In the genomic region with DNA sequence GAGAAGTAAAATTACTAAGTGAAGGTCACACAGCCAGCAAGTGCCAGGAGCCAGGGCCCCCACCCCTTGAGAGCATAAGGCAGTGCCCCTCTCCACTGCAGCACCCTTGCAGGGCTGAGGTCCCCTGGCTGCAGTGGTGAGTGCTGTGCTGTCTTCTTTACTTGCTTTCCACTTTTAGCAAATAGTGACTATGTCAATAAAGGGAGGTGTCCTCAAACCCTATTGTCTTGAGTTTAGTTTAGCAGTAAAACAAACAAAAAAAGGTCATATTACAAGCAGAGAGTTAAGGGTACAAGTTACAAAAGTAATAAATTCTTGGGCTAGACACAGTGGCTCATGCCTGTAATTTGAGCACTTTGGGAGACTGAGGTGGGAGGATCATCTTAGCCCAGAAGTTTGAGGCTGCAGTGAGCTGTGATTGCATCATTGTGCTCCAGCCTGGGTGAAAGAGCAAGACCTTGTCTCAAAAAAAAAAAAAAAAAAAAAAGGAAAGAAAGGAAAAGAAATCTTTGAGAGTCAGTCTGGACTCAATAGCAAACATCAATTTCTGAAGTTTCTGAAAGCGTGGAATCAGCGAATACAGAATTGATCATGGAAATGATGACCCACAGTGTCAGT, we compare ENCODE assay signal across 1 cellular context.
TF ChIP-seq lines count a peak whose summit lies in the region.

No MANE protein-coding gene starts in this region.

TF ChIP-seq in HepG2, 621 proteins besides CTCF, POLR2A, EP300 and RAD21 (continued from another document and continues in another):
- TF ChIP-seq, protein P1, sequence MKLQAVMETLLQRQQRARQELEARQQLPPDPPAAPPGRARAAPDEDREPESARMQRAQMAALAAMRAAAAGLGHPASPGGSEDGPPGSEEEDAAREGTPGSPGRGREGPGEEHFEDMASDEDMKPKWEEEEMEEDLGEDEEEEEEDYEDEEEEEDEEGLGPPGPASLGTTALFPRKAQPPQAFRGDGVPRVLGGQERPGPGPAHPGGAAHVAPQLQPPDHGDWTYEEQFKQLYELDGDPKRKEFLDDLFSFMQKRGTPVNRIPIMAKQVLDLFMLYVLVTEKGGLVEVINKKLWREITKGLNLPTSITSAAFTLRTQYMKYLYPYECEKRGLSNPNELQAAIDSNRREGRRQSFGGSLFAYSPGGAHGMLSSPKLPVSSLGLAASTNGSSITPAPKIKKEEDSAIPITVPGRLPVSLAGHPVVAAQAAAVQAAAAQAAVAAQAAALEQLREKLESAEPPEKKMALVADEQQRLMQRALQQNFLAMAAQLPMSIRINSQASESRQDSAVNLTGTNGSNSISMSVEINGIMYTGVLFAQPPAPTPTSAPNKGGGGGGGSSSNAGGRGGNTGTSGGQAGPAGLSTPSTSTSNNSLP (IDR thresholded peaks at IDR 0.05; ENCODE audit: low read depth, low read length): no peak
- TF ChIP-seq, protein P2, sequence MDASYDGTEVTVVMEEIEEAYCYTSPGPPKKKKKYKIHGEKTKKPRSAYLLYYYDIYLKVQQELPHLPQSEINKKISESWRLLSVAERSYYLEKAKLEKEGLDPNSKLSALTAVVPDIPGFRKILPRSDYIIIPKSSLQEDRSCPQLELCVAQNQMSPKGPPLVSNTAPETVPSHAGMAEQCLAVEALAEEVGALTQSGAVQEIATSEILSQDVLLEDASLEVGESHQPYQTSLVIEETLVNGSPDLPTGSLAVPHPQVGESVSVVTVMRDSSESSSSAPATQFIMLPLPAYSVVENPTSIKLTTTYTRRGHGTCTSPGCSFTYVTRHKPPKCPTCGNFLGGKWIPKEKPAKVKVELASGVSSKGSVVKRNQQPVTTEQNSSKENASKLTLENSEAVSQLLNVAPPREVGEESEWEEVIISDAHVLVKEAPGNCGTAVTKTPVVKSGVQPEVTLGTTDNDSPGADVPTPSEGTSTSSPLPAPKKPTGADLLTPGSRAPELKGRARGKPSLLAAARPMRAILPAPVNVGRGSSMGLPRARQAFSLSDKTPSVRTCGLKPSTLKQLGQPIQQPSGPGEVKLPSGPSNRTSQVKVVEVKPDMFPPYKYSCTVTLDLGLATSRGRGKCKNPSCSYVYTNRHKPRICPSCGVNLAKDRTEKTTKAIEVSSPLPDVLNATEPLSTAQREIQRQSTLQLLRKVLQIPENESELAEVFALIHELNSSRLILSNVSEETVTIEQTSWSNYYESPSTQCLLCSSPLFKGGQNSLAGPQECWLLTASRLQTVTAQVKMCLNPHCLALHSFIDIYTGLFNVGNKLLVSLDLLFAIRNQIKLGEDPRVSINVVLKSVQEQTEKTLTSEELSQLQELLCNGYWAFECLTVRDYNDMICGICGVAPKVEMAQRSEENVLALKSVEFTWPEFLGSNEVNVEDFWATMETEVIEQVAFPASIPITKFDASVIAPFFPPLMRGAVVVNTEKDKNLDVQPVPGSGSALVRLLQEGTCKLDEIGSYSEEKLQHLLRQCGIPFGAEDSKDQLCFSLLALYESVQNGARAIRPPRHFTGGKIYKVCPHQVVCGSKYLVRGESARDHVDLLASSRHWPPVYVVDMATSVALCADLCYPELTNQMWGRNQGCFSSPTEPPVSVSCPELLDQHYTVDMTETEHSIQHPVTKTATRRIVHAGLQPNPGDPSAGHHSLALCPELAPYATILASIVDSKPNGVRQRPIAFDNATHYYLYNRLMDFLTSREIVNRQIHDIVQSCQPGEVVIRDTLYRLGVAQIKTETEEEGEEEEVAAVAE (CRISPR knock-in tag; IDR thresholded peaks at IDR 0.05; ENCODE audit: borderline replicate concordance): no peak
- TF ChIP-seq MLLT10 (CRISPR knock-in tag; IDR thresholded peaks at IDR 0.05) (no peak), ZNF33B (CRISPR knock-in tag; IDR thresholded peaks at IDR 0.05) (no peak), ZSCAN21 (CRISPR knock-in tag; IDR thresholded peaks at IDR 0.05; ENCODE audit: borderline replicate concordance) (no peak), ZNF788 (CRISPR knock-in tag; IDR thresholded peaks at IDR 0.05; ENCODE audit: borderline replicate concordance) (no peak), U2AF2 (IDR thresholded peaks at IDR 0.05; ENCODE audit: low read depth, low read length) (no peak), ZNF263 (CRISPR knock-in tag; IDR thresholded peaks at IDR 0.05) (no peak), RFX5 (IDR thresholded peaks at IDR 0.05; ENCODE audit: low read depth, low read length) (no peak), CCDC6 (CRISPR knock-in tag; IDR thresholded peaks at IDR 0.05) (peak; percentile 59; the same call in 1 of the 2 replicates), JARID2 (CRISPR knock-in tag; IDR thresholded peaks at IDR 0.05; ENCODE audit: insufficient replicate concordance) (no peak), BORCS8-MEF2B (CRISPR knock-in tag; IDR thresholded peaks at IDR 0.05) (no peak), WIZ (CRISPR knock-in tag; IDR thresholded peaks at IDR 0.05) (no peak), ZNF891 (CRISPR knock-in tag; IDR thresholded peaks at IDR 0.05) (no peak), ZBTB3 (CRISPR knock-in tag; IDR thresholded peaks at IDR 0.05; ENCODE audit: borderline replicate concordance, low read depth) (peak; percentile 92; the same call in 1 of the 2 replicates), TAF15 (IDR thresholded peaks at IDR 0.05; ENCODE audit: low read depth, low read length, poor library complexity, severe bottlenecking) (no peak), KAT8 (CRISPR knock-in tag; IDR thresholded peaks at IDR 0.05) (peak; percentile 28; the same call in 1 of the 2 replicates)
- TF ChIP-seq, protein P3, sequence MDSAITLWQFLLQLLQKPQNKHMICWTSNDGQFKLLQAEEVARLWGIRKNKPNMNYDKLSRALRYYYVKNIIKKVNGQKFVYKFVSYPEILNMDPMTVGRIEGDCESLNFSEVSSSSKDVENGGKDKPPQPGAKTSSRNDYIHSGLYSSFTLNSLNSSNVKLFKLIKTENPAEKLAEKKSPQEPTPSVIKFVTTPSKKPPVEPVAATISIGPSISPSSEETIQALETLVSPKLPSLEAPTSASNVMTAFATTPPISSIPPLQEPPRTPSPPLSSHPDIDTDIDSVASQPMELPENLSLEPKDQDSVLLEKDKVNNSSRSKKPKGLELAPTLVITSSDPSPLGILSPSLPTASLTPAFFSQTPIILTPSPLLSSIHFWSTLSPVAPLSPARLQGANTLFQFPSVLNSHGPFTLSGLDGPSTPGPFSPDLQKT (CRISPR knock-in tag; IDR thresholded peaks at IDR 0.05; ENCODE audit: borderline replicate concordance): no peak
- TF ChIP-seq, protein P4, sequence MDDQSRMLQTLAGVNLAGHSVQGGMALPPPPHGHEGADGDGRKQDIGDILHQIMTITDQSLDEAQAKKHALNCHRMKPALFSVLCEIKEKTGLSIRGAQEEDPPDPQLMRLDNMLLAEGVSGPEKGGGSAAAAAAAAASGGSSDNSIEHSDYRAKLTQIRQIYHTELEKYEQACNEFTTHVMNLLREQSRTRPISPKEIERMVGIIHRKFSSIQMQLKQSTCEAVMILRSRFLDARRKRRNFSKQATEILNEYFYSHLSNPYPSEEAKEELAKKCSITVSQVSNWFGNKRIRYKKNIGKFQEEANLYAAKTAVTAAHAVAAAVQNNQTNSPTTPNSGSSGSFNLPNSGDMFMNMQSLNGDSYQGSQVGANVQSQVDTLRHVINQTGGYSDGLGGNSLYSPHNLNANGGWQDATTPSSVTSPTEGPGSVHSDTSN (CRISPR knock-in tag; IDR thresholded peaks at IDR 0.05; ENCODE audit: borderline replicate concordance): no peak
- TF ChIP-seq, protein P5, sequence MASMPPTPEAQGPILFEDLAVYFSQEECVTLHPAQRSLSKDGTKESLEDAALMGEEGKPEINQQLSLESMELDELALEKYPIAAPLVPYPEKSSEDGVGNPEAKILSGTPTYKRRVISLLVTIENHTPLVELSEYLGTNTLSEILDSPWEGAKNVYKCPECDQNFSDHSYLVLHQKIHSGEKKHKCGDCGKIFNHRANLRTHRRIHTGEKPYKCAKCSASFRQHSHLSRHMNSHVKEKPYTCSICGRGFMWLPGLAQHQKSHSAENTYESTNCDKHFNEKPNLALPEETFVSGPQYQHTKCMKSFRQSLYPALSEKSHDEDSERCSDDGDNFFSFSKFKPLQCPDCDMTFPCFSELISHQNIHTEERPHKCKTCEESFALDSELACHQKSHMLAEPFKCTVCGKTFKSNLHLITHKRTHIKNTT (CRISPR knock-in tag; IDR thresholded peaks at IDR 0.05): no peak
- TF ChIP-seq, protein P6, sequence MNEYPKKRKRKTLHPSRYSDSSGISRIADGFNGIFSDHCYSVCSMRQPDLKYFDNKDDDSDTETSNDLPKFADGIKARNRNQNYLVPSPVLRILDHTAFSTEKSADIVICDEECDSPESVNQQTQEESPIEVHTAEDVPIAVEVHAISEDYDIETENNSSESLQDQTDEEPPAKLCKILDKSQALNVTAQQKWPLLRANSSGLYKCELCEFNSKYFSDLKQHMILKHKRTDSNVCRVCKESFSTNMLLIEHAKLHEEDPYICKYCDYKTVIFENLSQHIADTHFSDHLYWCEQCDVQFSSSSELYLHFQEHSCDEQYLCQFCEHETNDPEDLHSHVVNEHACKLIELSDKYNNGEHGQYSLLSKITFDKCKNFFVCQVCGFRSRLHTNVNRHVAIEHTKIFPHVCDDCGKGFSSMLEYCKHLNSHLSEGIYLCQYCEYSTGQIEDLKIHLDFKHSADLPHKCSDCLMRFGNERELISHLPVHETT (CRISPR knock-in tag; conservative IDR thresholded peaks at IDR 0.05): no peak
- TF ChIP-seq, protein P7, sequence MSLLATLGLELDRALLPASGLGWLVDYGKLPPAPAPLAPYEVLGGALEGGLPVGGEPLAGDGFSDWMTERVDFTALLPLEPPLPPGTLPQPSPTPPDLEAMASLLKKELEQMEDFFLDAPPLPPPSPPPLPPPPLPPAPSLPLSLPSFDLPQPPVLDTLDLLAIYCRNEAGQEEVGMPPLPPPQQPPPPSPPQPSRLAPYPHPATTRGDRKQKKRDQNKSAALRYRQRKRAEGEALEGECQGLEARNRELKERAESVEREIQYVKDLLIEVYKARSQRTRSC (CRISPR knock-in tag; IDR thresholded peaks at IDR 0.05; ENCODE audit: low read depth): no peak
- TF ChIP-seq, protein P8, sequence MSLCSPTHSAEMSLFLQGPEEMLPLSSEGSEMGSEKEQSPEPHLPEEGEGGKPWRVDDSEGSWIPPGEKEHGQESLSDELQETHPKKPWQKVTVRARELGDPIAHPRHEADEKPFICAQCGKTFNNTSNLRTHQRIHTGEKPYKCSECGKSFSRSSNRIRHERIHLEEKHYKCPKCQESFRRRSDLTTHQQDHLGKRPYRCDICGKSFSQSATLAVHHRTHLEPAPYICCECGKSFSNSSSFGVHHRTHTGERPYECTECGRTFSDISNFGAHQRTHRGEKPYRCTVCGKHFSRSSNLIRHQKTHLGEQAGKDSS (CRISPR knock-in tag; IDR thresholded peaks at IDR 0.05; ENCODE audit: borderline replicate concordance, low read depth): no peak
- TF ChIP-seq, protein P9, sequence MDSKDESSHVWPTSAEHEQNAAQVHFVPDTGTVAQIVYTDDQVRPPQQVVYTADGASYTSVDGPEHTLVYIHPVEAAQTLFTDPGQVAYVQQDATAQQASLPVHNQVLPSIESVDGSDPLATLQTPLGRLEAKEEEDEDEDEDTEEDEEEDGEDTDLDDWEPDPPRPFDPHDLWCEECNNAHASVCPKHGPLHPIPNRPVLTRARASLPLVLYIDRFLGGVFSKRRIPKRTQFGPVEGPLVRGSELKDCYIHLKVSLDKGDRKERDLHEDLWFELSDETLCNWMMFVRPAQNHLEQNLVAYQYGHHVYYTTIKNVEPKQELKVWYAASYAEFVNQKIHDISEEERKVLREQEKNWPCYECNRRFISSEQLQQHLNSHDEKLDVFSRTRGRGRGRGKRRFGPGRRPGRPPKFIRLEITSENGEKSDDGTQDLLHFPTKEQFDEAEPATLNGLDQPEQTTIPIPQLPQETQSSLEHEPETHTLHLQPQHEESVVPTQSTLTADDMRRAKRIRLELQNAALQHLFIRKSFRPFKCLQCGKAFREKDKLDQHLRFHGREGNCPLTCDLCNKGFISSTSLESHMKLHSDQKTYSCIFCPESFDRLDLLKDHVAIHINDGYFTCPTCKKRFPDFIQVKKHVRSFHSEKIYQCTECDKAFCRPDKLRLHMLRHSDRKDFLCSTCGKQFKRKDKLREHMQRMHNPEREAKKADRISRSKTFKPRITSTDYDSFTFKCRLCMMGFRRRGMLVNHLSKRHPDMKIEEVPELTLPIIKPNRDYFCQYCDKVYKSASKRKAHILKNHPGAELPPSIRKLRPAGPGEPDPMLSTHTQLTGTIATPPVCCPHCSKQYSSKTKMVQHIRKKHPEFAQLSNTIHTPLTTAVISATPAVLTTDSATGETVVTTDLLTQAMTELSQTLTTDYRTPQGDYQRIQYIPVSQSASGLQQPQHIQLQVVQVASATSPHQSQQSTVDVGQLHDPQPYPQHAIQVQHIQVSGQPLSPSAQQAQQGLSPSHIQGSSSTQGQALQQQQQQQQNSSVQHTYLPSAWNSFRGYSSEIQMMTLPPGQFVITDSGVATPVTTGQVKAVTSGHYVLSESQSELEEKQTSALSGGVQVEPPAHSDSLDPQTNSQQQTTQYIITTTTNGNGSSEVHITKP (CRISPR knock-in tag; IDR thresholded peaks at IDR 0.05; ENCODE audit: low read depth): no peak
- TF ChIP-seq, protein P10, sequence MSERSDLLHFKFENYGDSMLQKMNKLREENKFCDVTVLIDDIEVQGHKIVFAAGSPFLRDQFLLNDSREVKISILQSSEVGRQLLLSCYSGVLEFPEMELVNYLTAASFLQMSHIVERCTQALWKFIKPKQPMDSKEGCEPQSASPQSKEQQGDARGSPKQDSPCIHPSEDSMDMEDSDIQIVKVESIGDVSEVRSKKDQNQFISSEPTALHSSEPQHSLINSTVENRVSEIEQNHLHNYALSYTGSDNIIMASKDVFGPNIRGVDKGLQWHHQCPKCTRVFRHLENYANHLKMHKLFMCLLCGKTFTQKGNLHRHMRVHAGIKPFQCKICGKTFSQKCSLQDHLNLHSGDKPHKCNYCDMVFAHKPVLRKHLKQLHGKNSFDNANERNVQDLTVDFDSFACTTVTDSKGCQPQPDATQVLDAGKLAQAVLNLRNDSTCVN (CRISPR knock-in tag; IDR thresholded peaks at IDR 0.05; ENCODE audit: borderline replicate concordance): no peak
- TF ChIP-seq, protein P11, sequence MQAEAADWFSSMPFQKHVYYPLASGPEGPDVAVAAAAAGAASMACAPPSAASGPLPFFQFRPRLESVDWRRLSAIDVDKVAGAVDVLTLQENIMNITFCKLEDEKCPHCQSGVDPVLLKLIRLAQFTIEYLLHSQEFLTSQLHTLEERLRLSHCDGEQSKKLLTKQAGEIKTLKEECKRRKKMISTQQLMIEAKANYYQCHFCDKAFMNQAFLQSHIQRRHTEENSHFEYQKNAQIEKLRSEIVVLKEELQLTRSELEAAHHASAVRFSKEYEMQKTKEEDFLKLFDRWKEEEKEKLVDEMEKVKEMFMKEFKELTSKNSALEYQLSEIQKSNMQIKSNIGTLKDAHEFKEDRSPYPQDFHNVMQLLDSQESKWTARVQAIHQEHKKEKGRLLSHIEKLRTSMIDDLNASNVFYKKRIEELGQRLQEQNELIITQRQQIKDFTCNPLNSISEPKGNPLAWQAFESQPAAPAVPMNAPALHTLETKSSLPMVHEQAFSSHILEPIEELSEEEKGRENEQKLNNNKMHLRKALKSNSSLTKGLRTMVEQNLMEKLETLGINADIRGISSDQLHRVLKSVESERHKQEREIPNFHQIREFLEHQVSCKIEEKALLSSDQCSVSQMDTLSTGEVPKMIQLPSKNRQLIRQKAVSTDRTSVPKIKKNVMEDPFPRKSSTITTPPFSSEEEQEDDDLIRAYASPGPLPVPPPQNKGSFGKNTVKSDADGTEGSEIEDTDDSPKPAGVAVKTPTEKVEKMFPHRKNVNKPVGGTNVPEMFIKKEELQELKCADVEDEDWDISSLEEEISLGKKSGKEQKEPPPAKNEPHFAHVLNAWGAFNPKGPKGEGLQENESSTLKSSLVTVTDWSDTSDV (CRISPR knock-in tag; IDR thresholded peaks at IDR 0.05): no peak
- TF ChIP-seq, protein P12, sequence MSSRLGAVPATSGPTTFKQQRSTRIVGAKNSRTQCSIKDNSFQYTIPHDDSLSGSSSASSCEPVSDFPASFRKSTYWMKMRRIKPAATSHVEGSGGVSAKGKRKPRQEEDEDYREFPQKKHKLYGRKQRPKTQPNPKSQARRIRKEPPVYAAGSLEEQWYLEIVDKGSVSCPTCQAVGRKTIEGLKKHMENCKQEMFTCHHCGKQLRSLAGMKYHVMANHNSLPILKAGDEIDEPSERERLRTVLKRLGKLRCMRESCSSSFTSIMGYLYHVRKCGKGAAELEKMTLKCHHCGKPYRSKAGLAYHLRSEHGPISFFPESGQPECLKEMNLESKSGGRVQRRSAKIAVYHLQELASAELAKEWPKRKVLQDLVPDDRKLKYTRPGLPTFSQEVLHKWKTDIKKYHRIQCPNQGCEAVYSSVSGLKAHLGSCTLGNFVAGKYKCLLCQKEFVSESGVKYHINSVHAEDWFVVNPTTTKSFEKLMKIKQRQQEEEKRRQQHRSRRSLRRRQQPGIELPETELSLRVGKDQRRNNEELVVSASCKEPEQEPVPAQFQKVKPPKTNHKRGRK (CRISPR knock-in tag; IDR thresholded peaks at IDR 0.05): no peak
